Comparison of ENCODE assay signal across 31 cellular contexts in the genomic region with DNA sequence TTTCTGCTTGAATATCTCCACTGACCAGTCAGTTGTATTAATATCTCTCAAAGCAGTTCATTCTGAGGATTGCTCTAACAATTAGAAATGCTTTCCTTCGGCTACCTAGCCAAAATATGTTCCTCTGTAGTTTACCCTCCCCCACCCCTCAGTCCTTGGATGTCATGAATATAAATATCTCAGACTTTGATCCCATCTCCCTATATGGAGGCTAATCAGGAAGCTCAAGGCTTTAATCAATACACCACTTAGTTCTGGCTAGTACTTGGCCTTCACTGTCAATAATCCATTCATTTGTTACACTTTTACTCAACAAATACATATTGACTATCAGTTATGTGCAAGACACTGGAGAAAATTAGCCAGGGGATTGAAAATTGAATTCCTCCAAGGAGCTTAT.
"Had no signal": no experiment of that assay in that cellular context is flagged by ENCODE, and none has a peak within 500 bp of the region (broad histone marks: within the 10 kb centered on the region; RNA-seq: fewer than 3 reads in every experiment).

No MANE protein-coding gene starts in this region.

- FAIRE-seq: frontal cortex had no signal

- H3K36me3 ChIP-seq: adrenal gland, ascending aorta, breast epithelium, cardiac muscle cell, colonic mucosa had no signal

- H3K27ac ChIP-seq: adrenal gland, ascending aorta, breast epithelium, cardiac muscle cell, colonic mucosa had no signal

- H3K27me3 ChIP-seq: adrenal gland, ascending aorta, breast epithelium, cardiac muscle cell, colonic mucosa had no signal

- H3K9me3 ChIP-seq: adrenal gland, ascending aorta, breast epithelium, colonic mucosa had no signal

- H3K4me3 ChIP-seq: adrenal gland, ascending aorta, breast epithelium, cardiac muscle cell, colonic mucosa had no signal

- DNase-seq: activated CD4-positive, alpha-beta memory T cell treated with anti-CD3 and anti-CD28 coated beads for 36 hours; activated CD4-positive, alpha-beta T cell treated with anti-CD3 and anti-CD28 coated beads for 36 hours; activated CD4-positive, alpha-beta T cell treated with anti-CD3 and anti-CD28 coated beads, Interleukin-2, amount 10 ng/mL, durations not matched to agents 24 days and 14 days; activated CD4-positive, CD25-positive, alpha-beta regulatory T cell; activated CD4-positive, CD25-positive, alpha-beta regulatory T cell treated with anti-CD3 and anti-CD28 coated beads, Interleukin-2, amount 50 U/mL, for 72 hours; activated CD8-positive, alpha-beta memory T cell treated with anti-CD3 and anti-CD28 coated beads, Interleukin-2, amount 10 ng/mL, durations not matched to agents 7 days and 5 days; activated CD8-positive, alpha-beta memory T cell treated with anti-CD3 and anti-CD28 coated beads, Interleukin-2, amount 50 U/mL, for 4 hours; activated CD8-positive, alpha-beta T cell treated with anti-CD3 and anti-CD28 coated beads, Interleukin-2, amount 10 ng/mL, durations not matched to agents 7 days and 5 days; activated effector memory CD4-positive, alpha-beta T cell treated with anti-CD3 and anti-CD28 coated beads, Interleukin-2, amount 50 U/mL, for 16 hours; activated naive CD4-positive, alpha-beta T cell treated with anti-CD3 and anti-CD28 coated beads for 36 hours; activated naive CD8-positive, alpha-beta T cell treated with anti-CD3 and anti-CD28 coated beads for 36 hours; activated naive CD8-positive, alpha-beta T cell treated with anti-CD3 and anti-CD28 coated beads, Interleukin-2, amount 50 U/mL, for 24 hours; activated T-cell treated with anti-CD3 and anti-CD28 coated beads, Interleukin-2, amount 50 U/mL, for 1 hour; activated T-cell treated with anti-CD3 and anti-CD28 coated beads, Interleukin-2, amount 50 U/mL, for 48 hours; adrenal gland; amygdala; central memory CD4-positive, alpha-beta T cell; cerebellar nuclear complex; colonic mucosa; effector memory CD4-positive, alpha-beta T cell; endodermal cell; foreskin fibroblast; glutamatergic neuron; T-helper 1 cell; T-helper 17 cell; T1000 had no signal

- H3K4me1 ChIP-seq: adrenal gland, ascending aorta, breast epithelium had no signal

- ATAC-seq: activated CD4-positive, alpha-beta T cell treated with anti-CD3 and anti-CD28 coated beads for 36 hours; activated CD8-positive, alpha-beta memory T cell treated with anti-CD3 and anti-CD28 coated beads, Interleukin-2, amount 10 ng/mL, durations not matched to agents 7 days and 5 days; activated CD8-positive, alpha-beta T cell treated with anti-CD3 and anti-CD28 coated beads, Interleukin-2, amount 10 ng/mL, durations not matched to agents 7 days and 5 days; activated naive CD8-positive, alpha-beta T cell treated with anti-CD3 and anti-CD28 coated beads, Interleukin-2, amount 50 U/mL, for 24 hours; esophagus mucosa; T-helper 17 cell had no signal
